8 cellular contexts compared by ENCODE assay signal in genomic region chr17:68513932-68514331, GRCh38. TPM values are rescaled to one million over a fixed set of nuclear protein-coding genes. Genes with fewer than 3 reads are reported as not detected.
A peak's percentile ranks its signal among the peaks of the same experiment; 100 is the strongest.
DNase-seq lines count a peak whose midpoint lies in the region; ATAC-seq, FAIRE-seq and TF ChIP-seq lines count a peak whose summit lies in the region.

No MANE protein-coding gene starts in this region.

- H3K27ac ChIP-seq in DOHH2 (ENCODE audit: low read depth, low read length) = no peak overlapping the region
- H3K27ac ChIP-seq in PC-3 (ENCODE audit: low read length) = peak overlapping the region; percentile 84; the same call in 1 of the 2 replicates
- no peak overlapping the region for H3K27ac ChIP-seq in trophoblast cell (ENCODE audit: low read depth, low read length)

- ATAC-seq in PC-3 = no peak
- ATAC-seq in left lobe of liver = no peak
- no peak for ATAC-seq in mucosa of descending colon

- DNase-seq in PC-3 (no peak), epithelial cell of proximal tubule (ENCODE audit: low read depth) (no peak), trophoblast cell (no peak), left lobe of liver (ENCODE audit: low spot score) (no peak), mucosa of descending colon (no peak), H54 (ENCODE audit: insufficient read length, low spot score) (no peak), lower leg skin (ENCODE audit: low spot score in 2 of 2) (no peak)

- FAIRE-seq in H54 (lab: Jason Lieb, UNC) = no peak

- H3K27me3 ChIP-seq in DOHH2 (ENCODE audit: control insufficient read depth, low read length) (no peaks in the 10 kb centered on the region), PC-3 (ENCODE audit: low read length) (no peaks in the 10 kb centered on the region), trophoblast cell (ENCODE audit: insufficient read depth, low read length) (no peaks in the 10 kb centered on the region)

- peaks cover 20% of the 10 kb centered on the region for H4K20me1 ChIP-seq in DOHH2 (ENCODE audit: control insufficient read depth, insufficient read depth, low read depth, low read length)
- peaks cover 37% of the 10 kb centered on the region for H4K20me1 ChIP-seq in PC-3 (ENCODE audit: low read length)

- no peak overlapping the region for H2AFZ ChIP-seq in PC-3 (ENCODE audit: low read length)
- H2AFZ ChIP-seq in trophoblast cell (ENCODE audit: insufficient read depth, low read length, poor library complexity) = no peak overlapping the region

- POLR2A ChIA-PET in PC-3 (lab: Charles Lee; ENCODE audit: unreplicated experiment) = no interaction called here

- no peak overlapping the region for H3K14ac ChIP-seq in trophoblast cell (ENCODE audit: low read length)

- H2AK5ac ChIP-seq in trophoblast cell (ENCODE audit: low read length) = no peak overlapping the region

- H3F3A ChIP-seq in DOHH2 (ENCODE audit: control insufficient read depth, insufficient read depth) (no peaks in the 10 kb centered on the region), PC-3 (ENCODE audit: low read length, unreplicated experiment) (no peaks in the 10 kb centered on the region)

- H3K36me3 ChIP-seq in DOHH2 (ENCODE audit: control insufficient read depth, low read length) (peaks cover 65% of the 10 kb centered on the region), PC-3 (ENCODE audit: low read depth, low read length) (peaks cover 34% of the 10 kb centered on the region), trophoblast cell (ENCODE audit: control insufficient read depth in 1 of 2, insufficient read depth in 2 of 2, low read length in 2 of 2) (peaks cover 9 to 18% of the 10 kb centered on the region in 2 experiments), mucosa of descending colon (ENCODE audit: low read depth) (no peaks in the 10 kb centered on the region)

- H4K12ac ChIP-seq in trophoblast cell (ENCODE audit: low read depth, low read length) = no peak overlapping the region

- H3K4me1 ChIP-seq in DOHH2 (ENCODE audit: control insufficient read depth, low read length) (peaks cover 38% of the 10 kb centered on the region), PC-3 (ENCODE audit: insufficient read depth, low read length) (peaks cover 45% of the 10 kb centered on the region), trophoblast cell (ENCODE audit: control insufficient read depth in 1 of 2, insufficient read depth in 2 of 2, low read length in 2 of 2) (peaks cover 2 to 5% of the 10 kb centered on the region in 2 experiments), mucosa of descending colon (ENCODE audit: low read depth) (peaks cover 16% of the 10 kb centered on the region)

- H3K9ac ChIP-seq in PC-3 (ENCODE audit: low read length) (peak overlapping the region; percentile 89), trophoblast cell (ENCODE audit: low read length) (no peak overlapping the region)

- no peak overlapping the region for H2BK12ac ChIP-seq in trophoblast cell (ENCODE audit: low read length)

- H4K91ac ChIP-seq in trophoblast cell (ENCODE audit: low read depth, low read length) = no peak overlapping the region

- no peak overlapping the region for H2BK120ac ChIP-seq in trophoblast cell (ENCODE audit: insufficient read depth, low read length, poor library complexity)

- no CpG with 5 or more reads among the region's 3 CpGs for WGBS in trophoblast cell (ENCODE audit: extremely low coverage, insufficient coverage, insufficient read length)
- WGBS in lower leg skin, 2 donors = 8 to 13% methylated on average over 3 of the region's 3 CpGs

- H3K79me1 ChIP-seq in trophoblast cell (ENCODE audit: low read length) = peaks cover 13% of the 10 kb centered on the region

- TF ChIP-seq POLR2A in H54 (IDR thresholded peaks at IDR 0.05; ENCODE audit: low read depth, low read length) (no peak), lower leg skin (IDR thresholded peaks at IDR 0.05) (no peak)

- H3K23ac ChIP-seq in trophoblast cell (ENCODE audit: low read length) = no peak overlapping the region

- H2BK5ac ChIP-seq in trophoblast cell (ENCODE audit: low read depth, low read length, poor library complexity) = no peak overlapping the region

- H3K4me3 ChIP-seq in DOHH2 (ENCODE audit: low read length) (peak overlapping the region; percentile 88), PC-3 (ENCODE audit: low read length) (peak overlapping the region; percentile 86), epithelial cell of proximal tubule (ENCODE audit: low read depth, low read length) (peak overlapping the region; percentile 86), trophoblast cell (ENCODE audit: low read depth, low read length) (no peak overlapping the region), mucosa of descending colon (no peak overlapping the region), lower leg skin (ENCODE audit: low read depth, poor library complexity, severe bottlenecking) (no peak overlapping the region)

- CTCF ChIA-PET in PC-3 (lab: Charles Lee) = no interaction called here

- TF ChIP-seq CTCF in DOHH2 (IDR thresholded peaks at IDR 0.05; ENCODE audit: low read depth, low read length, poor library complexity, severe bottlenecking) (no peak), PC-3 (conservative IDR thresholded peaks at IDR 0.05; ENCODE audit: low read depth, low read length) (no peak), epithelial cell of proximal tubule (conservative IDR thresholded peaks at IDR 0.05; ENCODE audit: low read depth, low read length) (no peak), mucosa of descending colon (IDR thresholded peaks at IDR 0.05) (no peak), lower leg skin (IDR thresholded peaks at IDR 0.05) (no peak)

- H3K9me2 ChIP-seq in DOHH2 (replicated peaks; ENCODE audit: control insufficient read depth, low read length) = no peaks in the 10 kb centered on the region
- no peaks in the 10 kb centered on the region for H3K9me2 ChIP-seq in PC-3 (replicated peaks; ENCODE audit: low read length)

- H3K4me2 ChIP-seq in DOHH2 (ENCODE audit: low read length) = peak overlapping the region; percentile 86
- peak overlapping the region; percentile 87 for H3K4me2 ChIP-seq in PC-3 (ENCODE audit: low read length)
- peak overlapping the region; percentile 86 for H3K4me2 ChIP-seq in trophoblast cell (ENCODE audit: low read length)

- BruUV-seq in PC-3 (replicated peaks; lab: Mats Ljungman, UMichigan) = no TSS peak

- H3K9me3 ChIP-seq in DOHH2 (ENCODE audit: control insufficient read depth, insufficient read depth, low read length) (no peaks in the 10 kb centered on the region), PC-3 (ENCODE audit: low read length) (no peaks in the 10 kb centered on the region), trophoblast cell (ENCODE audit: insufficient read depth, low read depth, low read length) (peaks cover 2% of the 10 kb centered on the region), mucosa of descending colon (no peaks in the 10 kb centered on the region)

- no peak overlapping the region for H3K18ac ChIP-seq in trophoblast cell (ENCODE audit: low read length)

- H4K8ac ChIP-seq in trophoblast cell (ENCODE audit: low read depth, low read length) = no peak overlapping the region

- intact Hi-C loops in PC-3 (cut with micrococcal nuclease) (loop anchor here (2.0 kb wide), 2 partner anchors 57 to 245 kb away; partner anchors contain the start of gene WIPI1), mucosa of descending colon (cut with DNase I, micrococcal nuclease) (no loop called here), lower leg skin (cut with DNase I; ENCODE audit: low total_unique reads) (no loop called here)

- H3K79me2 ChIP-seq in DOHH2 (ENCODE audit: control insufficient read depth, low read length) (peaks cover 59% of the 10 kb centered on the region), PC-3 (ENCODE audit: low read length) (peaks cover 64% of the 10 kb centered on the region), trophoblast cell (ENCODE audit: control insufficient read depth, insufficient read depth, low read length, poor library complexity) (peaks cover 17% of the 10 kb centered on the region)

- no peak overlapping the region for H3K4ac ChIP-seq in trophoblast cell (ENCODE audit: low read depth, low read length)

RNA-seq across cellular contexts. Expression of gene PRKAR1A, which starts 1.7 kb away (rescaled TPM):
- total RNA-seq in PC-3 (2014; rRNA removed) (208 and 214 TPM in 2 replicates), epithelial cell of proximal tubule (131 and 157 TPM in 2 replicates), left lobe of liver (116 TPM), mucosa of descending colon (100 to 1,000 TPM; 132 to 238 (median 147) TPM), lower leg skin (100 to 1,000 TPM; 198 to 214 (median 207) TPM)
- 96.5 and 106 TPM in 2 replicates for polyA plus RNA-seq in trophoblast cell (2013)

RNA-seq across cellular contexts. Expression of gene WIPI1, which starts 56.6 kb away (rescaled TPM):
- total RNA-seq in PC-3 (2014; rRNA removed) (19.6 and 20.2 TPM in 2 replicates), epithelial cell of proximal tubule (20.2 and 23.4 TPM in 2 replicates), left lobe of liver (24.9 TPM), mucosa of descending colon (10 to 100 TPM; 56.0 to 99.3 (median 99.0) TPM), lower leg skin (10 to 100 TPM; 21.7 to 64.3 (median 38.2) TPM)
- polyA plus RNA-seq in trophoblast cell (2013) = 104 and 108 TPM in 2 replicates

Comparison
In these comparisons a context has a peak if more than half of its experiments do, and no peak if none do; other contexts are left out.
1. H3K4me3 ChIP-seq: peak in DOHH2 (single experiment), PC-3 (single experiment) and epithelial cell of proximal tubule (single experiment); none in trophoblast cell (single experiment), mucosa of descending colon (single experiment) and lower leg skin (single experiment).
2. Peak in every context shown above with its lines, with median percentiles within 50 percentile points of each other: H3K4me2 ChIP-seq.